8 cellular contexts compared by ENCODE assay signal in genomic region chr15:76904461-76905012, GRCh38.
DNase-seq lines count a peak whose midpoint lies in the region; ATAC-seq and FAIRE-seq lines count a peak whose summit lies in the region.

No MANE protein-coding gene starts in this region.

- H3K27ac ChIP-seq in subcutaneous abdominal adipose tissue (ENCODE audit: low read depth, low read length) = peak overlapping the region; percentile 79

- peak; percentile 19 for ATAC-seq in GM18868 (IDR thresholded peaks at IDR 0.05; ENCODE audit: unreplicated experiment)

- H3K9me3 ChIP-seq in subcutaneous abdominal adipose tissue (ENCODE audit: control insufficient read depth in 5 of 5, low read length in 5 of 5) = peaks cover 0 to 3% (median 0%) of the 10 kb centered on the region in 5 donors

- peak overlapping the region; percentile 68 to 96 (median 86) for H3K9ac ChIP-seq in subcutaneous abdominal adipose tissue (ENCODE audit: low read length in 5 of 5)

- peaks cover 5 to 31% (median 26%) of the 10 kb centered on the region in 5 donors for H3K4me1 ChIP-seq in subcutaneous abdominal adipose tissue (ENCODE audit: control insufficient read depth in 5 of 5, insufficient read depth in 5 of 5, low read length in 5 of 5)

- no peaks in the 10 kb centered on the region for H3K27me3 ChIP-seq in subcutaneous abdominal adipose tissue (ENCODE audit: control insufficient read depth in 5 of 5, insufficient read depth in 4 of 5, low read length in 5 of 5)

- H3K36me3 ChIP-seq in subcutaneous abdominal adipose tissue (ENCODE audit: control insufficient read depth in 5 of 5, insufficient read depth in 5 of 5, low read length in 5 of 5) = no peaks in the 10 kb centered on the region

- peak overlapping the region; percentile 77 to 86 (median 84) for H3K4me3 ChIP-seq in subcutaneous abdominal adipose tissue (ENCODE audit: low read depth in 1 of 5, low read length in 5 of 5)

- FAIRE-seq in HTR-8/SVneo (lab: Jason Lieb, UNC) = no peak

- DNase-seq in AG08395 (ENCODE audit: low spot score) (peak; percentile 5), HTR-8/SVneo (ENCODE audit: insufficient read length, low spot score) (peak; percentile 44), UCSD-AML1 (lab: John Stamatoyannopoulos, UW; ENCODE audit: unreplicated experiment) (peak; percentile 41), medulla oblongata (ENCODE audit: extremely low spot score) (peak; percentile 42), NOMO-1 treated with DMSO at 0.1 percent for 48 hours (lab: John Stamatoyannopoulos, UW; ENCODE audit: unreplicated experiment) (no peak)
- DNase-seq in effector CD8-positive, alpha-beta T cell (lab: John Stamatoyannopoulos, UW) = peak; percentile 42
